ENCODE assay signal across 8 cellular contexts in the genomic region with DNA sequence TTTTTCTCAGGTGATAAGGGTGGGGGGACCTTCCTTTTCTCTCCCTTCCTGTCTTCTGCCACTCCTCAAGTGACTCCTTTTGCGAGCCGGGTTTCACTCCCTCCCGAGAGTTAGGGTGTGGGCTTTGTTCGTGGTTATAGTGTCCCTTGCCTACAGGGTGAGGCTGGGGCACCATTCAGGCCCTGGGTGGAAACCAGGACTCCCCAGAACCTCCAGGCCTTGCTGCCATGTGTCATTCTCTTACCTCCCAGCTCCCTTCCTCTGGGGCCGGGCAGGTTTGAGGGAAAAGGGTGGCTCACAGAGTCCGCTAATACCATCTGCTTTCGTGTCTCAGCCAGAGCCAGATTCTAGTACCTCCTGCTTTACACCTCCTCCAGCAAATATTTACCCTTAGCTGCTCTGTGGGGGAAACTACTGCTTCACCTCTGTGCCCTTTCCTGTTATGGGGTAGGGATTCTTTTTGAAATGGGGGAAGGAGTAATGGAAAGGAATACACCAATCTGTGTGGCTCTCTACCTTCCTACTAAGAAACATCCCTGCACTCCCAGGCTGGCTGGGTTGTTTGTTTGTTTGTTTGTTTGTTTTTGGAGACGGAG. TPM values are rescaled to one million over a fixed set of nuclear protein-coding genes. Genes with fewer than 3 reads are reported as not detected.
DNase-seq lines count a peak whose midpoint lies in the region; ATAC-seq, FAIRE-seq and TF ChIP-seq lines count a peak whose summit lies in the region.

No MANE protein-coding gene starts in this region.

- TF ChIP-seq RAD21 in GM12878 (IDR thresholded peaks at IDR 0.05; ENCODE audit: insufficient read depth, low read depth, low read length): no peak

- H3K4me3 ChIP-seq in heart right ventricle (peak overlapping the region; percentile 74 to 99 (median 86)), GM12878 (peak overlapping the region; percentile 100; the same call in 1 of the 2 replicates), lung (peak overlapping the region; percentile 96), aorta (ENCODE audit: low read length in 2 of 2) (peak overlapping the region; percentile 98 to 100)

- H2AFZ ChIP-seq in GM12878 (ENCODE audit: control insufficient read depth, low read depth, low read length): no peak overlapping the region

- CTCF ChIA-PET in GM12878 (lab: Yijun Ruan, JAX): interaction anchor here (0.7 to 6.5 kb wide), 5 partner anchors 9 to 280 kb away, joined by 3 to 53 read pairs (median 3); a partner anchor contains a TSS

- H3K9ac ChIP-seq in GM12878 (ENCODE audit: control insufficient read depth, insufficient read depth, low read length): peak overlapping the region; percentile 95

- POLR2A ChIA-PET in GM12878 (lab: Charles Lee): interaction anchor here (0.5 to 0.6 kb wide), 2 partner anchors 10 to 646 kb away, joined by 3 to 6 read pairs; no protein-coding TSS in a partner anchor

- 14 to 20% methylated on average over 8 of the region's 8 CpGs for WGBS in heart right ventricle, 2 donors
- 43% methylated on average over 8 of the region's 8 CpGs for WGBS in GM12878 (ENCODE audit: insufficient coverage, insufficient replicate concordance, low lambda C conversion rate, missing lambda C conversion rate)
- WGBS in lung, 2 donors: 25 to 27% methylated on average over 8 of the region's 8 CpGs
- WGBS in aorta, 2 donors: 3 to 5% methylated on average over 8 of the region's 8 CpGs

- peaks cover 21 to 68% (median 64%) of the 10 kb centered on the region in 9 donors for H3K4me1 ChIP-seq in heart right ventricle
- peaks cover 20% of the 10 kb centered on the region for H3K4me1 ChIP-seq in GM12878 (ENCODE audit: control insufficient read depth, insufficient read depth, low read length)
- peaks cover 23 to 24% of the 10 kb centered on the region in 2 donors for H3K4me1 ChIP-seq in lung (ENCODE audit: control insufficient read depth in 2 of 2, insufficient read depth in 2 of 2, low read length in 2 of 2)
- peaks cover 6 to 11% of the 10 kb centered on the region in 2 donors for H3K4me1 ChIP-seq in aorta (ENCODE audit: control insufficient read depth in 1 of 2, insufficient read depth in 2 of 2, low read length in 2 of 2)

- no peak for FAIRE-seq in GM12878 (lab: Jason Lieb, UNC)

- H4K20me1 ChIP-seq in GM12878 (ENCODE audit: control insufficient read depth, insufficient read depth): no peaks in the 10 kb centered on the region; the same call in 1 of the 2 replicates

- peaks cover 77% of the 10 kb centered on the region for H3K79me2 ChIP-seq in GM12878 (ENCODE audit: control insufficient read depth, insufficient read depth, low read length)

- SMC1A ChIA-PET in GM12878 (lab: Charles Lee; ENCODE audit: uncharacterized antibody, unreplicated experiment): interaction anchor here (1.4 kb wide), 1 partner anchor 20 kb away, joined by 3 read pairs; no protein-coding TSS in a partner anchor

- peak overlapping the region; percentile 97 for H3K4me2 ChIP-seq in GM12878 (ENCODE audit: control insufficient read depth, insufficient read depth)

- TF ChIP-seq EP300 in GM12878 (IDR thresholded peaks at IDR 0.05; ENCODE audit: borderline replicate concordance in 1 of 2, control insufficient read depth in 1 of 2, low read depth in 2 of 2, low read length in 2 of 2): no peak

- RAD21 ChIA-PET in GM12878 (lab: Charles Lee; ENCODE audit: unreplicated experiment): interaction anchor here (0.6 to 1.3 kb wide), 2 partner anchors 37 to 279 kb away, joined by 3 to 4 read pairs; no protein-coding TSS in a partner anchor

- H3K27ac ChIP-seq in heart right ventricle (peak overlapping the region; percentile 77 to 99 (median 96)), GM12878 (ENCODE audit: control insufficient read depth, insufficient read depth) (peak overlapping the region; percentile 33), lung (ENCODE audit: low read depth in 1 of 2, low read length in 1 of 2) (peak overlapping the region; percentile 85 to 99), aorta (ENCODE audit: low read depth in 1 of 2, low read length in 2 of 2) (peak overlapping the region; percentile 95 to 97)

- DNase-seq in heart right ventricle (no peak), left cardiac atrium (no peak), GM12878 (ENCODE audit: low read depth, low spot score) (no peak), lung (ENCODE audit: low spot score) (no peak), aorta (no peak), iPS-NIHi11 (ENCODE audit: low spot score) (no peak), NCI-H1930 (lab: John Stamatoyannopoulos, UW) (no peak)

- TF ChIP-seq CTCF in heart right ventricle (IDR thresholded peaks at IDR 0.05) (no peak), GM12878 (IDR thresholded peaks at IDR 0.05 in 2 of 3, conservative IDR thresholded peaks at IDR 0.05 in 1 of 3; ENCODE audit: control insufficient read depth in 2 of 3, extremely low read depth in 1 of 3, insufficient read depth in 1 of 3, low read depth in 3 of 3, low read length in 3 of 3) (no peak), lung (IDR thresholded peaks at IDR 0.05; ENCODE audit: control extremely low read depth, extremely low read depth) (no peak)

- in situ Hi-C loops in GM12878 (cut with MboI): no loop called here

- no peak for TF ChIP-seq POLR2A in GM12878 (IDR thresholded peaks at IDR 0.05; ENCODE audit: low read depth, low read length)

- no peaks in the 10 kb centered on the region for H3K27me3 ChIP-seq in heart right ventricle
- H3K27me3 ChIP-seq in GM12878 (replicated peaks in 1 of 2; ENCODE audit: control insufficient read depth in 2 of 2, insufficient read depth in 2 of 2, low read length in 1 of 2): no peaks in the 10 kb centered on the region
- H3K27me3 ChIP-seq in lung (ENCODE audit: control insufficient read depth, insufficient read depth): no peaks in the 10 kb centered on the region
- H3K27me3 ChIP-seq in aorta (ENCODE audit: control insufficient read depth in 1 of 2, insufficient read depth in 2 of 2, low read length in 1 of 2): no peaks in the 10 kb centered on the region

- H3K9me3 ChIP-seq in heart right ventricle (no peaks in the 10 kb centered on the region), GM12878 (replicated peaks; ENCODE audit: control insufficient read depth, insufficient read depth, low read length) (no peaks in the 10 kb centered on the region), lung (ENCODE audit: control insufficient read depth in 2 of 2, insufficient read depth in 1 of 2, low read length in 1 of 2) (no peaks in the 10 kb centered on the region), aorta (ENCODE audit: control insufficient read depth, low read length) (no peaks in the 10 kb centered on the region)

- ATAC-seq in heart right ventricle: peak in 3 of 8 donors; percentile 0 to 3 (median 3)
- no peak for ATAC-seq in left cardiac atrium
- ATAC-seq in GM12878: peak; percentile 12
- ATAC-seq in lung (ENCODE audit: insufficient read depth, low FRiP score): no peak
- ATAC-seq in aorta (ENCODE audit: low FRiP score): no peak
- no peak for ATAC-seq in HG03378 (IDR thresholded peaks at IDR 0.05; ENCODE audit: unreplicated experiment)

- no TSS peak for BruUV-seq in GM12878 (replicated peaks; lab: Mats Ljungman, UMichigan)

- H3K36me3 ChIP-seq in heart right ventricle: peaks cover 0 to 11% (median 0%) of the 10 kb centered on the region in 9 donors
- H3K36me3 ChIP-seq in GM12878 (ENCODE audit: control insufficient read depth in 2 of 2, insufficient read depth in 2 of 2, low read length in 1 of 2): peaks cover 0 to 2% of the 10 kb centered on the region in 2 experiments; a peak in 1 of 4 replicates
- no peaks in the 10 kb centered on the region for H3K36me3 ChIP-seq in lung (ENCODE audit: control insufficient read depth in 2 of 2, insufficient read depth in 2 of 2, low read length in 2 of 2)
- H3K36me3 ChIP-seq in aorta (ENCODE audit: control insufficient read depth in 1 of 2, insufficient read depth in 2 of 2, low read length in 1 of 2): no peaks in the 10 kb centered on the region

- intact Hi-C loops in heart right ventricle (cut with DNase I) (loop anchor here in 6 of 10 donors (5.0 to 10.0 kb wide), 8 partner anchors 42 to 195 kb away; a partner anchor contains a TSS), left cardiac atrium (cut with DNase I) (no loop called here), GM12878 (cut with micrococcal nuclease; ENCODE audit: unreplicated experiment) (no loop called here), aorta (cut with DNase I) (loop anchor here in 1 of 2 donors (10.0 kb wide), 1 partner anchor 185 kb away; a partner anchor contains a TSS)

RNA-seq across cellular contexts. Expression of a gene that starts 2.8 kb away (rescaled TPM):
- total RNA-seq in heart right ventricle (100 to 1,000 TPM; 129 to 291 (median 149) TPM), left cardiac atrium (100 to 1,000 TPM; 160 to 333 TPM), GM12878 (2014; rRNA removed) (131 and 173 TPM in 2 replicates), GM12878 (2014; rRNA removed; fragmentation: Illumina TruSeq; extraction: Trizol) (26.9 and 30.4 TPM in 2 replicates), GM12878 (2021) (278 and 293 TPM in 2 replicates), lung (100 to 1,000 TPM; 339 to 552 TPM), aorta (1,000 to 10,000 TPM in 1 of 2 donors, 100 to 1,000 TPM in 1; 794 to 1,985 TPM)
- polyA plus RNA-seq in heart right ventricle (100 to 1,000 TPM in 1 of 2 donors, 10 to 100 TPM in 1; 92.4 to 189 TPM), GM12878 (2011; rRNA removed) (40.0 and 127 TPM in 2 replicates), GM12878 (2014; fragmentation: Illumina TruSeq; extraction: Trizol) (99.2 and 135 TPM in 2 replicates), GM12878 (2014; fragmentation: Nextera tagmentation; extraction: Ambion mirVana) (1 to 10 TPM; 2.4 to 6.7 TPM), GM12878 (2014; rRNA removed) (123 and 187 TPM in 2 replicates), GM12878 (2016; fragmentation: Nextera tagmentation; extraction: Ambion mirVana) (10 to 100 TPM; 37.9 to 45.7 TPM), lung (100 to 1,000 TPM; 229 to 394 TPM), aorta (100 to 1,000 TPM; 111 to 163 TPM)
- 94.9 and 116 TPM in 2 replicates for total RNA-seq in GM12878 (2013; cell fraction: nucleolus; rRNA removed)
- 84.3 TPM for polyA plus RNA-seq in GM12878 (2011; ENCODE audit: low read depth)
- 71.1 and 76.5 TPM in 2 replicates for polyA plus RNA-seq in GM12878 (2011; cell fraction: cytosol; rRNA removed)
- polyA plus RNA-seq in GM12878 (2011; cell fraction: nucleus; rRNA removed): 300 and 637 TPM in 2 replicates
- 113 and 154 TPM in 2 replicates for polyA plus RNA-seq in GM12878 (2012)
- 59.8 and 89.6 TPM in 2 replicates for polyA minus RNA-seq in GM12878 (2011; rRNA and poly(A)+ RNA removed)
- polyA minus RNA-seq in GM12878 (2011; cell fraction: cytosol; rRNA and poly(A)+ RNA removed): 39.3 and 47.6 TPM in 2 replicates
- polyA minus RNA-seq in GM12878 (2011; cell fraction: nucleus; rRNA and poly(A)+ RNA removed): 27.4 and 67.4 TPM in 2 replicates

RNA-seq across cellular contexts. Expression of a gene that starts 31.3 kb away (rescaled TPM):
- total RNA-seq in heart right ventricle (100 to 1,000 TPM; 505 to 677 (median 631) TPM), left cardiac atrium (100 to 1,000 TPM; 515 to 563 TPM), GM12878 (2014; rRNA removed) (454 and 468 TPM in 2 replicates), GM12878 (2014; rRNA removed; fragmentation: Illumina TruSeq; extraction: Trizol) (344 and 358 TPM in 2 replicates), GM12878 (2021) (378 and 384 TPM in 2 replicates), lung (100 to 1,000 TPM; 142 to 243 TPM), aorta (100 to 1,000 TPM; 171 to 183 TPM)
- polyA plus RNA-seq in heart right ventricle (100 to 1,000 TPM; 572 to 845 TPM), GM12878 (2011; rRNA removed) (156 and 330 TPM in 2 replicates), GM12878 (2014; fragmentation: Illumina TruSeq; extraction: Trizol) (862 and 927 TPM in 2 replicates), GM12878 (2014; fragmentation: Nextera tagmentation; extraction: Ambion mirVana) (100 to 1,000 TPM; 715 to 863 TPM), GM12878 (2014; rRNA removed) (515 and 596 TPM in 2 replicates), GM12878 (2016; fragmentation: Nextera tagmentation; extraction: Ambion mirVana) (100 to 1,000 TPM; 393 to 403 TPM), lung (100 to 1,000 TPM; 266 to 344 TPM), aorta (100 to 1,000 TPM; 299 to 445 TPM)
- 94.4 and 105 TPM in 2 replicates for total RNA-seq in GM12878 (2013; cell fraction: nucleolus; rRNA removed)
- polyA plus RNA-seq in GM12878 (2011; ENCODE audit: low read depth): 241 TPM
- 865 and 965 TPM in 2 replicates for polyA plus RNA-seq in GM12878 (2011; cell fraction: cytosol; rRNA removed)
- polyA plus RNA-seq in GM12878 (2011; cell fraction: nucleus; rRNA removed): 352 and 437 TPM in 2 replicates
- 356 and 358 TPM in 2 replicates for polyA plus RNA-seq in GM12878 (2012)
- 377 and 421 TPM in 2 replicates for polyA minus RNA-seq in GM12878 (2011; rRNA and poly(A)+ RNA removed)
- polyA minus RNA-seq in GM12878 (2011; cell fraction: cytosol; rRNA and poly(A)+ RNA removed): 139 and 152 TPM in 2 replicates
- polyA minus RNA-seq in GM12878 (2011; cell fraction: nucleus; rRNA and poly(A)+ RNA removed): 57.3 and 75.5 TPM in 2 replicates

RNA-seq across cellular contexts. Expression of a gene that starts 32.5 kb away (rescaled TPM):
- 1 to 10 TPM in 8 of 10 donors, under 1 TPM in 2; 0.52 to 9.1 (median 1.5) TPM for total RNA-seq in heart right ventricle
- 1 to 10 TPM in 1 of 2 donors, under 1 TPM in 1; 0.99 to 2.1 TPM for polyA plus RNA-seq in heart right ventricle
- 1 to 10 TPM; 3.1 TPM for total RNA-seq in left cardiac atrium
- total RNA-seq in GM12878 (2013; cell fraction: nucleolus; rRNA removed): 240 and 254 TPM in 2 replicates
- 107 and 123 TPM in 2 replicates for total RNA-seq in GM12878 (2014; rRNA removed)
- 58.1 and 72.6 TPM in 2 replicates for total RNA-seq in GM12878 (2014; rRNA removed; fragmentation: Illumina TruSeq; extraction: Trizol)
- 294 and 306 TPM in 2 replicates for total RNA-seq in GM12878 (2021)
- 90.5 TPM for polyA plus RNA-seq in GM12878 (2011; ENCODE audit: low read depth)
- polyA plus RNA-seq in GM12878 (2011; rRNA removed): 95.5 and 243 TPM in 2 replicates
- 202 and 251 TPM in 2 replicates for polyA plus RNA-seq in GM12878 (2011; cell fraction: cytosol; rRNA removed)
- polyA plus RNA-seq in GM12878 (2011; cell fraction: nucleus; rRNA removed): 631 and 739 TPM in 2 replicates
- 149 and 285 TPM in 2 replicates for polyA plus RNA-seq in GM12878 (2012)
- 122 and 157 TPM in 2 replicates for polyA plus RNA-seq in GM12878 (2014; fragmentation: Illumina TruSeq; extraction: Trizol)
- polyA plus RNA-seq in GM12878 (2014; fragmentation: Nextera tagmentation; extraction: Ambion mirVana): 10 to 100 TPM; 39.2 to 92.6 TPM
- polyA plus RNA-seq in GM12878 (2014; rRNA removed): 117 and 145 TPM in 2 replicates
- polyA plus RNA-seq in GM12878 (2016; fragmentation: Nextera tagmentation; extraction: Ambion mirVana): 100 to 1,000 TPM; 220 to 263 TPM
- 132 and 137 TPM in 2 replicates for polyA minus RNA-seq in GM12878 (2011; rRNA and poly(A)+ RNA removed)
- polyA minus RNA-seq in GM12878 (2011; cell fraction: cytosol; rRNA and poly(A)+ RNA removed): 101 and 112 TPM in 2 replicates
- 127 and 184 TPM in 2 replicates for polyA minus RNA-seq in GM12878 (2011; cell fraction: nucleus; rRNA and poly(A)+ RNA removed)
- 1 to 10 TPM; 4.0 to 9.8 TPM for total RNA-seq in lung
- polyA plus RNA-seq in lung: 10 to 100 TPM in 1 of 2 donors, 1 to 10 TPM in 1; 7.0 to 13.1 TPM
- total RNA-seq in aorta: 10 to 100 TPM in 1 of 2 donors, 1 to 10 TPM in 1; 7.3 to 13.2 TPM
- polyA plus RNA-seq in aorta: 1 to 10 TPM; 1.6 to 2.1 TPM

Comparison
In these comparisons a context has a peak if more than half of its experiments do, and no peak if none do; other contexts are left out.
1. intact Hi-C loops: an anchor here in heart right ventricle (5.0 to 10.0 kb wide); none called in left cardiac atrium and GM12878.
2. H3K27ac ChIP-seq: peak in every context shown above with its lines; median percentile 96 in heart right ventricle; 96 in aorta; 92 in lung; 33 in GM12878.
3. RNA of a gene that starts 32.5 kb away (total RNA-seq): 58.1 to 306 TPM in GM12878; 7.3 to 13.2 TPM in aorta, 4.0 to 9.8 TPM in lung, 3.1 TPM in left cardiac atrium and 0.52 to 9.1 TPM in heart right ventricle; every median in the first group is over 4 times any median in the second.
4. Peak in every context shown above with its lines, with median percentiles within 50 percentile points of each other: H3K4me3 ChIP-seq.